17 cellular contexts compared by ENCODE assay signal in the genomic region with DNA sequence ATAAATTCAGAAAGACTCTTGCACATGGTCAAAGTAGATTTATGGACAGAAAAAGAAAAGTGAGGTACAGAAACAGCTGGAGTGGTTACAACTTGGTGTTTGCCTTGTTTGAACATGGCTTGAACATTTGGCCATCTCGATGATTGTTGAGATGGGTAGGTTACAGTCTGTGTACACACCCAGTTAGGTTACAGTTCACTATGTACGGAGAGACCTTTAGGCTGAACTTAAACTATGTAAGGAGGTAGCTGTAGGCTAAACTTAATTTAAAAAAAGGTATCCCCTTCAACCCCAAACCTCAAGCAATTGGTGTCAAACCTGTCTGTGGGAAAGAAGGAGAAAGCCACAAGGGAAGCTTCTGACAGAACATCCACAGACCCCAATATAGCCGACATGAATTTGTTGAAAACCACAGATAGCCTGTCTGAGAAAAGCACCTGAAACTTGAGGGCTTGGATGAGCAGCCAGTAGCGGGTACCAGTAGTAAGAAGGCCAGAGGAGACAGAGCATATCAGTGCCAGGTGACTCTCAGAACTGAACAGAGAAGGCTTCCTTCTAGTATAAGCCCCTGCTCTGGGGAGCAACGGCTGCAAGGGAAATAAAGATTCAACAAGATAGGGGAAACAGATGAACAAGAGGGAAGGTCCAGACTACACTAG.
DNase-seq lines count a peak whose midpoint lies in the region; ATAC-seq and TF ChIP-seq lines count a peak whose summit lies in the region.
"Had no signal": no experiment of that assay in that cellular context is flagged by ENCODE, and none has a peak within 500 bp of the region (broad histone marks: within the 10 kb centered on the region; RNA-seq: fewer than 3 reads in every experiment).

No MANE protein-coding gene starts in this region.

- H3K36me3 ChIP-seq in upper lobe of left lung = no peaks in the 10 kb centered on the region

- no peaks in the 10 kb centered on the region for H3K36me3 Mint-ChIP-seq in activated T-cell treated with anti-CD3 and anti-CD28 coated beads, Interleukin-2, amount 50 U/mL, for 24 hours (ENCODE audit: low read depth)
- H3K36me3 Mint-ChIP-seq: naive thymus-derived CD4-positive, alpha-beta T cell; type B pancreatic cell had no signal

- ATAC-seq in GM18868 (IDR thresholded peaks at IDR 0.05; ENCODE audit: unreplicated experiment) = peak; percentile 88
- peak; percentile 76 for ATAC-seq in GM21526 (IDR thresholded peaks at IDR 0.05; ENCODE audit: low FRiP score, unreplicated experiment)
- ATAC-seq in HG02938 (IDR thresholded peaks at IDR 0.05; ENCODE audit: unreplicated experiment) = peak; percentile 60
- peak; percentile 53 for ATAC-seq in HG03521 (IDR thresholded peaks at IDR 0.05; ENCODE audit: unreplicated experiment)
- ATAC-seq in upper lobe of left lung (ENCODE audit: low FRiP score in 2 of 2) = no peak
- no peak for ATAC-seq in HG03045 (IDR thresholded peaks at IDR 0.05; ENCODE audit: unreplicated experiment)
- ATAC-seq: body of pancreas; left lobe of liver; naive thymus-derived CD4-positive, alpha-beta T cell had no signal

- WGBS in upper lobe of left lung, 2 donors = 70 to 73% methylated on average over 5 of the region's 5 CpGs

- H3K4me3 ChIP-seq in upper lobe of left lung = no peak overlapping the region
- H3K4me3 ChIP-seq: body of pancreas, PC-9 had no signal

- no peak for TF ChIP-seq POLR2A in upper lobe of left lung (IDR thresholded peaks at IDR 0.05)

- DNase-seq in upper lobe of left lung = no peak
- DNase-seq in activated T-cell treated with anti-CD3 and anti-CD28 coated beads, Interleukin-2, amount 50 U/mL, for 24 hours = no peak
- DNase-seq in NCI-H2171 treated with DMSO at 0.1 percent for 48 hours (lab: John Stamatoyannopoulos, UW) = no peak
- DNase-seq: body of pancreas; hypothalamus; MV-4-11; naive thymus-derived CD4-positive, alpha-beta T cell; NCI-H2227 treated with DMSO at 0.1 percent for 48 hours; PC-9 had no signal

- H3K4me1 Mint-ChIP-seq in activated T-cell treated with anti-CD3 and anti-CD28 coated beads, Interleukin-2, amount 50 U/mL, for 24 hours (ENCODE audit: low read depth) = no peaks in the 10 kb centered on the region
- H3K4me1 Mint-ChIP-seq: naive thymus-derived CD4-positive, alpha-beta T cell had no signal

- H3K9me3 Mint-ChIP-seq in activated T-cell treated with anti-CD3 and anti-CD28 coated beads, Interleukin-2, amount 50 U/mL, for 24 hours = peaks cover 4% of the 10 kb centered on the region

- no peak for TF ChIP-seq CTCF in upper lobe of left lung (IDR thresholded peaks at IDR 0.05)

- H3K27ac ChIP-seq in upper lobe of left lung = no peak overlapping the region
- H3K27ac ChIP-seq: body of pancreas, PC-9, VCaP had no signal

- no peak for TF ChIP-seq EP300 in upper lobe of left lung (IDR thresholded peaks at IDR 0.05)

- no peak overlapping the region for H3K27ac Mint-ChIP-seq in activated T-cell treated with anti-CD3 and anti-CD28 coated beads, Interleukin-2, amount 50 U/mL, for 24 hours
- H3K27ac Mint-ChIP-seq: naive thymus-derived CD4-positive, alpha-beta T cell; type B pancreatic cell had no signal

- no peaks in the 10 kb centered on the region for H3K27me3 Mint-ChIP-seq in activated T-cell treated with anti-CD3 and anti-CD28 coated beads, Interleukin-2, amount 50 U/mL, for 24 hours
- H3K27me3 Mint-ChIP-seq: naive thymus-derived CD4-positive, alpha-beta T cell; type B pancreatic cell had no signal

- no peaks in the 10 kb centered on the region for H3K9me3 ChIP-seq in upper lobe of left lung
- H3K9me3 ChIP-seq: body of pancreas had no signal

- no peaks in the 10 kb centered on the region for H3K27me3 ChIP-seq in upper lobe of left lung
- H3K27me3 ChIP-seq: body of pancreas had no signal

- no peak overlapping the region for H3K4me3 Mint-ChIP-seq in activated T-cell treated with anti-CD3 and anti-CD28 coated beads, Interleukin-2, amount 50 U/mL, for 24 hours
- H3K4me3 Mint-ChIP-seq: naive thymus-derived CD4-positive, alpha-beta T cell; type B pancreatic cell had no signal

- no peaks in the 10 kb centered on the region for H3K4me1 ChIP-seq in upper lobe of left lung
- H3K4me1 ChIP-seq: body of pancreas had no signal

Comparison
In these comparisons a context has a peak if more than half of its experiments do, and no peak if none do; other contexts are left out.
1. ATAC-seq: peak in GM18868 (single experiment), GM21526 (single experiment), HG02938 (single experiment) and HG03521 (single experiment); none in upper lobe of left lung (0 of 2) and HG03045 (single experiment).